9 cellular contexts compared by ENCODE assay signal in genomic region chr22:32757036-32757762, GRCh38. TPM values are rescaled to one million over a fixed set of nuclear protein-coding genes. Genes with fewer than 3 reads are reported as not detected.
DNase-seq lines count a peak whose midpoint lies in the region.
"Not testable (repeated sequence)": the region's sequence is repeated elsewhere in the genome, so short reads cannot be mapped to it uniquely, and the experiment has no call there.
"Had no signal": no experiment of that assay in that cellular context is flagged by ENCODE, and none has a peak within 500 bp of the region (broad histone marks: within the 10 kb centered on the region; RNA-seq: fewer than 3 reads in every experiment).

No MANE protein-coding gene starts in this region.

- not testable (repeated sequence) for H3K27ac Mint-ChIP-seq in activated CD4-positive, alpha-beta memory T cell treated with anti-CD3 and anti-CD28 coated beads, Interleukin-2, amount 10 ng/mL, durations not matched to agents 7 days and 5 days

- not testable (repeated sequence) for H3K27me3 Mint-ChIP-seq in activated CD4-positive, alpha-beta memory T cell treated with anti-CD3 and anti-CD28 coated beads, Interleukin-2, amount 10 ng/mL, durations not matched to agents 7 days and 5 days

- POLR2A ChIA-PET in activated CD4-positive, alpha-beta memory T cell treated with anti-CD3 and anti-CD28 coated beads, Interleukin-2, amount 10 ng/mL, durations not matched to agents 7 days and 5 days (lab: Charles Lee) = not testable (repeated sequence)

- not testable (repeated sequence) for H3K4me1 Mint-ChIP-seq in activated CD4-positive, alpha-beta memory T cell treated with anti-CD3 and anti-CD28 coated beads, Interleukin-2, amount 10 ng/mL, durations not matched to agents 7 days and 5 days

- H3K4me3 Mint-ChIP-seq in activated CD4-positive, alpha-beta memory T cell treated with anti-CD3 and anti-CD28 coated beads, Interleukin-2, amount 10 ng/mL, durations not matched to agents 7 days and 5 days = not testable (repeated sequence)

- not testable (repeated sequence) for H3K4me3 ChIP-seq in Jurkat, Clone E6-1 (ENCODE audit: low read length)

- CTCF ChIA-PET in activated CD4-positive, alpha-beta memory T cell treated with anti-CD3 and anti-CD28 coated beads, Interleukin-2, amount 10 ng/mL, durations not matched to agents 7 days and 5 days (lab: Charles Lee) = not testable (repeated sequence)

- not testable (repeated sequence) for H3K36me3 Mint-ChIP-seq in activated CD4-positive, alpha-beta memory T cell treated with anti-CD3 and anti-CD28 coated beads, Interleukin-2, amount 10 ng/mL, durations not matched to agents 7 days and 5 days (ENCODE audit: low read depth)

- DNase-seq in CD1c-positive myeloid dendritic cell (ENCODE audit: extremely low spot score) = peak; percentile 28
- DNase-seq in DMS53 (lab: John Stamatoyannopoulos, UW) = peak; percentile 2
- peak; percentile 51 for DNase-seq in Jurkat, Clone E6-1 (ENCODE audit: low read depth, low spot score)
- peak; percentile 56 for DNase-seq in MV-4-11 (lab: John Stamatoyannopoulos, UW)
- DNase-seq in NCI-H82 (lab: John Stamatoyannopoulos, UW) = peak; percentile 31
- peak; percentile 46 for DNase-seq in SK-MEL-5 (ENCODE audit: low read depth, low spot score)
- peak; percentile 17 for DNase-seq in activated CD4-positive, alpha-beta memory T cell treated with anti-CD3 and anti-CD28 coated beads, Interleukin-2, amount 10 ng/mL, durations not matched to agents 7 days and 5 days
- DNase-seq in mesenteric fat pad (ENCODE audit: low spot score) = peak; percentile 51

- not testable (repeated sequence) for H3K9me3 Mint-ChIP-seq in activated CD4-positive, alpha-beta memory T cell treated with anti-CD3 and anti-CD28 coated beads, Interleukin-2, amount 10 ng/mL, durations not matched to agents 7 days and 5 days

- in situ Hi-C loops in SK-MEL-5 (cut with HindIII; ENCODE audit: low pct_unique_long_range_greater_than_20kb, low sequenced_read_pairs) = not testable (repeated sequence)

RNA-seq across cellular contexts. Expression of gene TIMP3, which starts 44.3 kb away (rescaled TPM):
- 2.5 TPM for polyA plus RNA-seq in Jurkat, Clone E6-1 (2012; ENCODE audit: insufficient read depth, insufficient read length)
- total RNA-seq in SK-MEL-5 (2014; rRNA removed; shearing (Covaris generic)) = 76.4 and 78.8 TPM in 2 replicates
- polyA plus RNA-seq in SK-MEL-5 (2015; cell fraction: cytosol; rRNA removed) = 141 and 160 TPM in 2 replicates
- polyA plus RNA-seq in SK-MEL-5 (2015; cell fraction: nucleus; rRNA removed) = 37.5 and 44.4 TPM in 2 replicates
- total RNA-seq in activated CD4-positive, alpha-beta memory T cell treated with anti-CD3 and anti-CD28 coated beads, Interleukin-2, amount 10 ng/mL, durations not matched to agents 7 days and 5 days = not detected
- 493 TPM for total RNA-seq in mesenteric fat pad
- polyA plus RNA-seq: CD4-positive, alpha-beta memory T cell had no signal

Comparison
In these comparisons a context has a peak if more than half of its experiments do, and no peak if none do; other contexts are left out.
1. DNase-seq: peak in every context shown above with its lines; median percentile 56 in MV-4-11; 51 in Jurkat, Clone E6-1; 51 in mesenteric fat pad; 46 in SK-MEL-5; 31 in NCI-H82; 28 in CD1c-positive myeloid dendritic cell; 17 in activated CD4-positive, alpha-beta memory T cell treated with anti-CD3 and anti-CD28 coated beads, Interleukin-2, amount 10 ng/mL, durations not matched to agents 7 days and 5 days; 2 in DMS53.
2. RNA of gene TIMP3, which starts 44.3 kb away (total RNA-seq): 493 TPM in mesenteric fat pad (single experiment) and 76.4 to 78.8 TPM in SK-MEL-5; not detected in activated CD4-positive, alpha-beta memory T cell treated with anti-CD3 and anti-CD28 coated beads, Interleukin-2, amount 10 ng/mL, durations not matched to agents 7 days and 5 days; every median in the first group is over 10 times any median in the second.